ENCODE assay signal across 7 cellular contexts in the genomic region with DNA sequence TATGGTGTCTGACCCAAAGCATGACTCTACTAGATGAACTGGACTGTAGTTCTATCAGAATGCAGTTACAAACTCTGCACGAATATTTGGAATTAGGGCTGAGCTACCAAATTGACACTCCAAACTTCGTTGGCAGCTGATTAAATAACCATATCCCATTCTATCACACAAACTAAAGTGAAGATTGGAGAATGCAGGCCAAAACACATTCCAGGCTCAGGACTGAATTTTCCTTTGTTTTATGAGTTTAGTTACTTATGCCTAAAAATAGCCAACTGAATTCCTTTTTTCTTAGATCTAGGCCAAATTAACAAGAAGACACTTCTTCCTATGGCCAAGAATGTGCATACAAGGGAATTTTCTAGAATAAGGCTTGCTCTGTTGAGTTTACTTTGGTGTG. TPM values are rescaled to one million over a fixed set of nuclear protein-coding genes. Genes with fewer than 3 reads are reported as not detected.
"Had no signal": no experiment of that assay in that cellular context is flagged by ENCODE, and none has a peak within 500 bp of the region (broad histone marks: within the 10 kb centered on the region; RNA-seq: fewer than 3 reads in every experiment).

No MANE protein-coding gene starts in this region.

- H3K4me2 ChIP-seq: GM23338 had no signal

- H2AFZ ChIP-seq: GM23338 had no signal

- H3K9me3 Mint-ChIP-seq: GM23338, H9 had no signal

- H3K4me3 Mint-ChIP-seq: GM23338, H9 had no signal

- DNase-seq: H9, HCEC 1CT, IMR-90, KG1 had no signal

- ATAC-seq: GM23338, K562 had no signal

- H3K27ac Mint-ChIP-seq: GM23338, H9 had no signal

- H3K4me3 ChIP-seq: GM23338, K562 had no signal

RNA-seq across cellular contexts. Expression of gene KIAA0408, which starts 9.7 kb away (rescaled TPM):
- total RNA-seq: HT-29 had no signal
- polyA plus RNA-seq: K562 had no signal
